ENCODE assay signal across 16 cellular contexts in genomic region chr3:13277130-13277783, GRCh38.
DNase-seq lines count a peak whose midpoint lies in the region; ATAC-seq and TF ChIP-seq lines count a peak whose summit lies in the region.
"Had no signal": no experiment of that assay in that cellular context is flagged by ENCODE, and none has a peak within 500 bp of the region (broad histone marks: within the 10 kb centered on the region; RNA-seq: fewer than 3 reads in every experiment).

No MANE protein-coding gene starts in this region.

- ATAC-seq in RWPE2 (ENCODE audit: low read depth) (no peak), GM18870 (IDR thresholded peaks at IDR 0.05; ENCODE audit: unreplicated experiment) (no peak)
- ATAC-seq: body of pancreas had no signal

- H3K9me3 Mint-ChIP-seq in nephron: no peaks in the 10 kb centered on the region
- peaks cover 0 to 2% (median 0%) of the 10 kb centered on the region in 5 donors for H3K9me3 Mint-ChIP-seq in CD8-positive, alpha-beta memory T cell
- H3K9me3 Mint-ChIP-seq: activated B cell treated with CpG ODN at 0.5 μM for 24 hours, naive B cell had no signal

- TF ChIP-seq POLR2A in esophagus squamous epithelium (IDR thresholded peaks at IDR 0.05): no peak

- no peak overlapping the region for H3K4me2 ChIP-seq in PC-9
- H3K4me2 ChIP-seq: SK-N-SH had no signal

- H4K20me1 ChIP-seq in PC-9 (ENCODE audit: insufficient read depth): no peaks in the 10 kb centered on the region

- H3K4me3 Mint-ChIP-seq in nephron: peak overlapping the region; percentile 46 to 62 (median 60)
- no peak overlapping the region for H3K4me3 Mint-ChIP-seq in CD8-positive, alpha-beta memory T cell
- H3K4me3 Mint-ChIP-seq: activated B cell treated with CpG ODN at 0.5 μM for 24 hours; CD4-positive, CD25-positive, alpha-beta regulatory T cell; naive B cell had no signal

- no TSS peak for BruUV-seq in PC-9 (replicated peaks; lab: Mats Ljungman, UMichigan)

- no peaks in the 10 kb centered on the region for H3K9me3 ChIP-seq in RWPE2 (ENCODE audit: severe bottlenecking)
- H3K9me3 ChIP-seq in esophagus squamous epithelium: no peaks in the 10 kb centered on the region
- H3K9me3 ChIP-seq in thymus (ENCODE audit: control insufficient read depth): no peaks in the 10 kb centered on the region
- H3K9me3 ChIP-seq in CD8-positive, alpha-beta memory T cell (ENCODE audit: low read length): no peaks in the 10 kb centered on the region
- H3K9me3 ChIP-seq in PC-9 (ENCODE audit: insufficient read depth, low read depth): no peaks in the 10 kb centered on the region
- H3K9me3 ChIP-seq: body of pancreas, SK-N-SH had no signal

- DNase-seq in RWPE2 (ENCODE audit: low spot score) (peak; percentile 11), esophagus squamous epithelium (lab: John Stamatoyannopoulos, UW) (no peak), DMS53 treated with DMSO at 0.1 percent for 48 hours (lab: John Stamatoyannopoulos, UW; ENCODE audit: unreplicated experiment) (no peak), PC-9 (no peak)
- DNase-seq in CD8-positive, alpha-beta memory T cell: no peak
- DNase-seq: activated B cell treated with CpG ODN at 0.5 μM for 24 hours; activated T-cell treated with anti-CD3 and anti-CD28 coated beads, Interleukin-2, amount 50 U/mL, for 1 hour; CD4-positive, CD25-positive, alpha-beta regulatory T cell; naive B cell; NCI-H774 had no signal

- H3K27me3 Mint-ChIP-seq in nephron (ENCODE audit: low read depth): peaks cover 65% of the 10 kb centered on the region
- peaks cover 21 to 54% of the 10 kb centered on the region in 2 donors for H3K27me3 Mint-ChIP-seq in CD8-positive, alpha-beta memory T cell

- no peak for TF ChIP-seq CTCF in RWPE2 (IDR thresholded peaks at IDR 0.05; ENCODE audit: poor library complexity, severe bottlenecking)
- no peak for TF ChIP-seq CTCF in esophagus squamous epithelium (IDR thresholded peaks at IDR 0.05)
- no peak for TF ChIP-seq CTCF in nephron (IDR thresholded peaks at IDR 0.05; ENCODE audit: unreplicated experiment in 3 of 3)
- no peak for TF ChIP-seq CTCF in PC-9 (conservative IDR thresholded peaks at IDR 0.05)

- no peak overlapping the region for H2AFZ ChIP-seq in PC-9

- POLR2A ChIA-PET in CD8-positive, alpha-beta memory T cell (lab: Charles Lee): interaction anchor here (0.6 kb wide), 1 partner anchor 64 kb away, joined by 3 read pairs; no protein-coding TSS in a partner anchor
- POLR2A ChIA-PET in PC-9 (lab: Charles Lee; ENCODE audit: unreplicated experiment): no interaction called here

- H3K4me3 ChIP-seq in RWPE2 (ENCODE audit: severe bottlenecking) (no peak overlapping the region), esophagus squamous epithelium (peak overlapping the region in 1 of 4 donors; percentile 25), thymus (ENCODE audit: low read length) (no peak overlapping the region), PC-9 (no peak overlapping the region)
- H3K4me3 ChIP-seq in CD8-positive, alpha-beta memory T cell (ENCODE audit: low read length): no peak overlapping the region
- H3K4me3 ChIP-seq: body of pancreas had no signal

- H3K79me2 ChIP-seq in PC-9 (ENCODE audit: low read depth): no peaks in the 10 kb centered on the region

- H3K36me3 Mint-ChIP-seq in nephron (ENCODE audit: low read depth): no peaks in the 10 kb centered on the region
- no peaks in the 10 kb centered on the region for H3K36me3 Mint-ChIP-seq in CD8-positive, alpha-beta memory T cell
- H3K36me3 Mint-ChIP-seq: CD4-positive, CD25-positive, alpha-beta regulatory T cell; naive B cell had no signal

- H3K4me1 ChIP-seq in RWPE2 (ENCODE audit: insufficient read depth, poor library complexity, severe bottlenecking): no peaks in the 10 kb centered on the region
- H3K4me1 ChIP-seq in esophagus squamous epithelium: peaks cover 3 to 39% (median 18%) of the 10 kb centered on the region in 3 donors
- H3K4me1 ChIP-seq in thymus (ENCODE audit: control insufficient read depth, insufficient read depth, low read length): peaks cover 3% of the 10 kb centered on the region
- H3K4me1 ChIP-seq in CD8-positive, alpha-beta memory T cell (ENCODE audit: insufficient read depth, low read length): peaks cover 6% of the 10 kb centered on the region
- H3K4me1 ChIP-seq in PC-9 (replicated peaks; ENCODE audit: insufficient read depth): peaks cover 12% of the 10 kb centered on the region; the same call in 1 of the 2 replicates

- no peak overlapping the region for H3K27ac ChIP-seq in RWPE2 (ENCODE audit: poor library complexity, severe bottlenecking)
- H3K27ac ChIP-seq in esophagus squamous epithelium: peak overlapping the region in 3 of 4 donors; percentile 68 to 88 (median 76)
- H3K27ac ChIP-seq in thymus (ENCODE audit: low read depth): peak overlapping the region; percentile 52
- H3K27ac ChIP-seq in CD8-positive, alpha-beta memory T cell (ENCODE audit: low read depth, low read length): no peak overlapping the region
- no peak overlapping the region for H3K27ac ChIP-seq in PC-9
- H3K27ac ChIP-seq: body of pancreas, epithelial cell of prostate had no signal

- WGBS in esophagus squamous epithelium, 2 donors: 46 to 47% methylated on average over 15 to 16 of the region's 16 CpGs
- WGBS in thymus: 86% methylated on average over 16 of the region's 16 CpGs

- intact Hi-C loops in esophagus squamous epithelium (cut with DNase I): no loop called here
- intact Hi-C loops in PC-9 (cut with micrococcal nuclease; ENCODE audit: unreplicated experiment): no loop called here

- H3K36me3 ChIP-seq in RWPE2 (ENCODE audit: low read depth) (no peaks in the 10 kb centered on the region), esophagus squamous epithelium (no peaks in the 10 kb centered on the region), thymus (ENCODE audit: control insufficient read depth, insufficient read depth) (no peaks in the 10 kb centered on the region), PC-9 (ENCODE audit: low read depth) (no peaks in the 10 kb centered on the region)
- H3K36me3 ChIP-seq in CD8-positive, alpha-beta memory T cell (ENCODE audit: insufficient read depth, low read length): no peaks in the 10 kb centered on the region

- peak overlapping the region; percentile 23 to 90 (median 81) for H3K27ac Mint-ChIP-seq in nephron
- no peak overlapping the region for H3K27ac Mint-ChIP-seq in CD8-positive, alpha-beta memory T cell
- H3K27ac Mint-ChIP-seq: activated B cell treated with CpG ODN at 0.5 μM for 24 hours; CD4-positive, CD25-positive, alpha-beta regulatory T cell had no signal

- peaks cover 8% of the 10 kb centered on the region; the same call in 1 of the 2 replicates for H3F3A ChIP-seq in PC-9 (ENCODE audit: insufficient read depth, low read depth)

- H3K4me1 Mint-ChIP-seq in nephron: peaks cover 23% of the 10 kb centered on the region
- peaks cover 3 to 9% (median 6%) of the 10 kb centered on the region in 3 donors for H3K4me1 Mint-ChIP-seq in CD8-positive, alpha-beta memory T cell

- H3K27me3 ChIP-seq in RWPE2 (ENCODE audit: insufficient read depth, poor library complexity, severe bottlenecking): peaks cover 24% of the 10 kb centered on the region
- peaks cover 0 to 70% (median 3%) of the 10 kb centered on the region in 4 donors for H3K27me3 ChIP-seq in esophagus squamous epithelium
- H3K27me3 ChIP-seq in thymus (ENCODE audit: control insufficient read depth, insufficient read depth): peaks cover 15% of the 10 kb centered on the region
- peaks cover 13% of the 10 kb centered on the region for H3K27me3 ChIP-seq in CD8-positive, alpha-beta memory T cell (ENCODE audit: insufficient read depth, low read length, poor library complexity, severe bottlenecking)
- H3K27me3 ChIP-seq in PC-9 (ENCODE audit: insufficient read depth, low read depth): no peaks in the 10 kb centered on the region
- H3K27me3 ChIP-seq: body of pancreas had no signal

- CTCF ChIA-PET in CD8-positive, alpha-beta memory T cell (lab: Charles Lee): no interaction called here
- CTCF ChIA-PET in PC-9 (lab: Charles Lee): interaction anchor here (0.7 kb wide), 1 partner anchor 248 kb away, joined by 6 read pairs; no protein-coding TSS in a partner anchor

- no peaks in the 10 kb centered on the region for H3K9me2 ChIP-seq in PC-9 (ENCODE audit: insufficient read depth)
- H3K9me2 ChIP-seq: SK-N-SH had no signal

Comparison
In these comparisons a context has a peak if more than half of its experiments do, and no peak if none do; other contexts are left out.
1. H3K27ac ChIP-seq: peak in esophagus squamous epithelium (3 of 4) and thymus (single experiment); none in RWPE2 (single experiment), CD8-positive, alpha-beta memory T cell (single experiment) and PC-9 (single experiment).
2. H3K27ac Mint-ChIP-seq: peak in nephron (3 of 3); none in CD8-positive, alpha-beta memory T cell (0 of 8).
3. H3K4me3 Mint-ChIP-seq: peak in nephron (3 of 3); none in CD8-positive, alpha-beta memory T cell (0 of 7).